8 cellular contexts compared by ENCODE assay signal in the genomic region with DNA sequence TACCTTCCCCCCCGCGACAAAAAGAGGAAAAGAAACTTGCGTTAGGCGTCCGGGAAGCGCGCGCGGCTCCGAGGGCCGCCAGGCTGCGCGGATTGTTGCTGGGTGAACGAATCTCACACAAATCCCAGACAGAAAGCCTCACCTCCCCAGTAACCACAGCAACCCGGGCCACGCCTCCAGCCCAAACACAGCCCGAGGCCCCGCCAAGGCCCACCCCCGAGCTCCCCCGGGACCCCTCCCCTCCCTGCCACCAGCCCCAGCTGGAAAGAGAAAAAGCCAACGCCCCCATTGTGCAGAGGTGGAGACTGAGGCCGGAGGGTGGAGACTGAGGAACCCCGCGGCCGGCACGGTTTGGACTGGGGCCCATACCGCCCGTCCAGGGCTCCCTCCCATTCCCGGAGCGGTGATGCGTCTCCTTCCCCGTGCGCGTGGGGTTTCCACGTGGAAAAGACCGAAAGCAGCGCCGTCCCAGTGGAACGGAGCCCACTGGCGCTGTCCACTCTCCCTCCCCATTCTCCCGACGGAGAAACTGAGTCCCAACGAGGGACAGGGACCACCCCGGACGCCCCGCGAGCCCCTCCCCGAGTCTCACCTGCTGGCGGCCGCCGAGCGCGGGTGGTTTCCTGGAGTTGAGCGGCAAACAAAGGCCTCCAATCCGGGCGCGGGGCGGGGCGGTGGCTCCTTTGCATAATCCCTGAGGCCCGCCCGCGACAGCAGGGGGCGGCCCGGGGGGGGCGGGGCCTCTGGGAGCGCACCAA. TPM values are rescaled to one million over a fixed set of nuclear protein-coding genes. Genes with fewer than 3 reads are reported as not detected.
A peak's percentile ranks its signal among the peaks of the same experiment; 100 is the strongest.
DNase-seq lines count a peak whose midpoint lies in the region; ATAC-seq and TF ChIP-seq lines count a peak whose summit lies in the region.

No MANE protein-coding gene starts in this region.

- peak overlapping the region; percentile 94 to 95 for H3K27ac Mint-ChIP-seq in natural killer cell

- H3K27me3 Mint-ChIP-seq in natural killer cell (ENCODE audit: low read depth in 2 of 2): no peaks in the 10 kb centered on the region

- no peak for TF ChIP-seq RAD21 in Ishikawa (IDR thresholded peaks at IDR 0.05; ENCODE audit: low read depth)

- peak; percentile 28; the same call in 1 of the 2 replicates for TF ChIP-seq EP300 in Ishikawa (IDR thresholded peaks at IDR 0.05; ENCODE audit: borderline replicate concordance)

- no peaks in the 10 kb centered on the region for H3K36me3 Mint-ChIP-seq in natural killer cell

- ATAC-seq in GM21717 (IDR thresholded peaks at IDR 0.05; ENCODE audit: unreplicated experiment) (peak; percentile 81), natural killer cell (peak; percentile 93 to 98 (median 93))

- peak; percentile 97 for DNase-seq in DMS53 (lab: John Stamatoyannopoulos, UW)
- peak; percentile 96 for DNase-seq in RKO (ENCODE audit: low spot score)
- DNase-seq in activated T-helper 1 cell treated with anti-CD3 and anti-CD28 coated beads, Interleukin-2, amount 50 U/mL, for 16 hours (ENCODE audit: low read depth in 1 of 2, low spot score in 1 of 2): peak; percentile 92
- DNase-seq in fibroblast of peridontal ligament (ENCODE audit: extremely low read depth): peak; percentile 85
- DNase-seq in natural killer cell: peak; percentile 96
- peak; percentile 85 to 95 (median 93) for DNase-seq in stimulated activated naive CD4-positive, alpha-beta T cell (lab: John Stamatoyannopoulos, UW)

- no peaks in the 10 kb centered on the region for H3K9me3 Mint-ChIP-seq in natural killer cell

- peaks cover 11 to 42% of the 10 kb centered on the region in 2 donors for H3K4me1 Mint-ChIP-seq in natural killer cell

- intact Hi-C loops in natural killer cell (cut with micrococcal nuclease): loop anchor here (1.0 to 5.0 kb wide), 3 partner anchors 8 to 36 kb away; no protein-coding TSS in a partner anchor

- peak overlapping the region; percentile 98 for H3K4me3 Mint-ChIP-seq in natural killer cell

- no peak for TF ChIP-seq CTCF in natural killer cell (IDR thresholded peaks at IDR 0.05)

TF ChIP-seq in Ishikawa, 13 proteins besides CTCF, POLR2A, EP300 and RAD21:
- TF ChIP-seq TEAD4 (IDR thresholded peaks at IDR 0.05) (no peak), TCF12 (IDR thresholded peaks at IDR 0.05; ENCODE audit: low read depth) (no peak), EGR1 (IDR thresholded peaks at IDR 0.05) (peak; percentile 23), YY1 (IDR thresholded peaks at IDR 0.05; ENCODE audit: low read depth) (no peak), CEBPB (IDR thresholded peaks at IDR 0.05) (no peak), NFIC (IDR thresholded peaks at IDR 0.05) (peak; percentile 65; the same call in 1 of the 2 replicates), ZBTB7A (IDR thresholded peaks at IDR 0.05; ENCODE audit: low read depth) (peak; percentile 95), CREB1 (IDR thresholded peaks at IDR 0.05; ENCODE audit: low read depth) (no peak; the same call in 1 of the 2 replicates), TAF1 (IDR thresholded peaks at IDR 0.05; ENCODE audit: low read depth) (no peak; the same call in 1 of the 2 replicates), FOXM1 (IDR thresholded peaks at IDR 0.05; ENCODE audit: borderline replicate concordance, low read depth) (no peak)
- TF ChIP-seq, protein P1, sequence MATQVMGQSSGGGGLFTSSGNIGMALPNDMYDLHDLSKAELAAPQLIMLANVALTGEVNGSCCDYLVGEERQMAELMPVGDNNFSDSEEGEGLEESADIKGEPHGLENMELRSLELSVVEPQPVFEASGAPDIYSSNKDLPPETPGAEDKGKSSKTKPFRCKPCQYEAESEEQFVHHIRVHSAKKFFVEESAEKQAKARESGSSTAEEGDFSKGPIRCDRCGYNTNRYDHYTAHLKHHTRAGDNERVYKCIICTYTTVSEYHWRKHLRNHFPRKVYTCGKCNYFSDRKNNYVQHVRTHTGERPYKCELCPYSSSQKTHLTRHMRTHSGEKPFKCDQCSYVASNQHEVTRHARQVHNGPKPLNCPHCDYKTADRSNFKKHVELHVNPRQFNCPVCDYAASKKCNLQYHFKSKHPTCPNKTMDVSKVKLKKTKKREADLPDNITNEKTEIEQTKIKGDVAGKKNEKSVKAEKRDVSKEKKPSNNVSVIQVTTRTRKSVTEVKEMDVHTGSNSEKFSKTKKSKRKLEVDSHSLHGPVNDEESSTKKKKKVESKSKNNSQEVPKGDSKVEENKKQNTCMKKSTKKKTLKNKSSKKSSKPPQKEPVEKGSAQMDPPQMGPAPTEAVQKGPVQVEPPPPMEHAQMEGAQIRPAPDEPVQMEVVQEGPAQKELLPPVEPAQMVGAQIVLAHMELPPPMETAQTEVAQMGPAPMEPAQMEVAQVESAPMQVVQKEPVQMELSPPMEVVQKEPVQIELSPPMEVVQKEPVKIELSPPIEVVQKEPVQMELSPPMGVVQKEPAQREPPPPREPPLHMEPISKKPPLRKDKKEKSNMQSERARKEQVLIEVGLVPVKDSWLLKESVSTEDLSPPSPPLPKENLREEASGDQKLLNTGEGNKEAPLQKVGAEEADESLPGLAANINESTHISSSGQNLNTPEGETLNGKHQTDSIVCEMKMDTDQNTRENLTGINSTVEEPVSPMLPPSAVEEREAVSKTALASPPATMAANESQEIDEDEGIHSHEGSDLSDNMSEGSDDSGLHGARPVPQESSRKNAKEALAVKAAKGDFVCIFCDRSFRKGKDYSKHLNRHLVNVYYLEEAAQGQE (IDR thresholded peaks at IDR 0.05; ENCODE audit: low read depth): peak; percentile 48; the same call in 1 of the 2 replicates
- TF ChIP-seq, protein P2, sequence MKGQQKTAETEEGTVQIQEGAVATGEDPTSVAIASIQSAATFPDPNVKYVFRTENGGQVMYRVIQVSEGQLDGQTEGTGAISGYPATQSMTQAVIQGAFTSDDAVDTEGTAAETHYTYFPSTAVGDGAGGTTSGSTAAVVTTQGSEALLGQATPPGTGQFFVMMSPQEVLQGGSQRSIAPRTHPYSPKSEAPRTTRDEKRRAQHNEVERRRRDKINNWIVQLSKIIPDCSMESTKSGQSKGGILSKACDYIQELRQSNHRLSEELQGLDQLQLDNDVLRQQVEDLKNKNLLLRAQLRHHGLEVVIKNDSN (IDR thresholded peaks at IDR 0.05): no peak
- TF ChIP-seq, protein P3, sequence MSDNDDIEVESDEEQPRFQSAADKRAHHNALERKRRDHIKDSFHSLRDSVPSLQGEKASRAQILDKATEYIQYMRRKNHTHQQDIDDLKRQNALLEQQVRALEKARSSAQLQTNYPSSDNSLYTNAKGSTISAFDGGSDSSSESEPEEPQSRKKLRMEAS (IDR thresholded peaks at IDR 0.05): peak; percentile 75

RNA-seq across cellular contexts. Expression of a gene that starts 10.2 kb away (rescaled TPM):
- total RNA-seq in natural killer cell: 100 to 1,000 TPM; 577 to 743 (median 676) TPM

Comparison
In these comparisons a context has a peak if more than half of its experiments do, and no peak if none do; other contexts are left out.
1. Peak in every context shown above with its lines: DNase-seq and ATAC-seq.